15 cellular contexts compared by ENCODE assay signal in the genomic region with DNA sequence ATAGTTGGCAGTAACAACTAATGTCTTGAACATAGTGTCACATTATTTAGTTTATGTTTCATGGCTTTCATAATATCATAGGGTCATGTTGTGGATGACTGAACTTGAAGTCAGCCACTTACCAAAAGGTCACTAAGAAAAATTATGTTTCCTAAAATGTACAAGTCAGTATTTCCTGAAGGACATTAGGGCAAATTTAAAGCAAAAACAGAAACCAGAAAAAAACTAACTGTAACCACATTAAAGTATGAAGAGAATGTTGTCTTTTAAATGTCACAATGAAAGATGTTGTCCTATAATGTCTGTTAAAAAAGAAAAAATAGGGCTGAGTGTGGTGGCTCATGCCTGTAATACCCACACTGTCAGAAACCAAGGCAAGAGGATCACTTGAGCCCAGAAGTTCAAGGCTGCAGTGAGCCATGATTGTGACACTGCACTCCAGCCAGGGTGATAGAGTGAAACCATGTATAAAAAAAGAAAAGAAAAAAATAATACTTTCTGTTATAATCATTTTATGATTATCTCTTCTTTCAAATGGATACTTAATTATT. TPM values are rescaled to one million over a fixed set of nuclear protein-coding genes. Genes with fewer than 3 reads are reported as not detected.
DNase-seq lines count a peak whose midpoint lies in the region; ATAC-seq and FAIRE-seq lines count a peak whose summit lies in the region.
"Had no signal": no experiment of that assay in that cellular context is flagged by ENCODE, and none has a peak within 500 bp of the region (broad histone marks: within the 10 kb centered on the region; RNA-seq: fewer than 3 reads in every experiment).

No MANE protein-coding gene starts in this region.

- no peaks in the 10 kb centered on the region for H4K20me1 ChIP-seq in GM23248 (ENCODE audit: insufficient read depth)

- FAIRE-seq in RCC 7860 (lab: Jason Lieb, UNC) (peak; percentile 62), endometrium (lab: Jason Lieb, UNC) (peak; percentile 69)

- peak overlapping the region; percentile 35 for H3K4me2 ChIP-seq in GM23248 (ENCODE audit: unreplicated experiment)
- H3K4me2 ChIP-seq in skeletal muscle satellite cell (ENCODE audit: low read length): peak overlapping the region; percentile 10
- H3K4me2 ChIP-seq: PC-9 had no signal

- H3K27ac ChIP-seq in GM23248: no peak overlapping the region
- H3K27ac ChIP-seq: PC-9 had no signal

- H3K4me3 ChIP-seq in GM23248: no peak overlapping the region
- H3K4me3 ChIP-seq in skeletal muscle satellite cell (ENCODE audit: low read length): no peak overlapping the region
- H3K4me3 ChIP-seq: PC-9 had no signal

- H2AFZ ChIP-seq in GM23248: no peak overlapping the region
- H2AFZ ChIP-seq: PC-9 had no signal

- no peaks in the 10 kb centered on the region for H3K79me2 ChIP-seq in GM23248 (ENCODE audit: insufficient read depth)

- H3F3A ChIP-seq in GM23248 (ENCODE audit: insufficient read depth): peaks cover 9% of the 10 kb centered on the region; the same call in 1 of the 2 replicates

- H3K4me1 ChIP-seq in GM23248 (ENCODE audit: insufficient read depth) (peaks cover 26% of the 10 kb centered on the region), skeletal muscle satellite cell (ENCODE audit: control insufficient read depth, insufficient read depth, low read length) (peaks cover 38% of the 10 kb centered on the region)
- H3K4me1 ChIP-seq: BE2C had no signal

- in situ Hi-C loops in GM23248 (cut with MboI): no loop called here

- DNase-seq in GM23248: no peak
- DNase-seq in RCC 7860 (ENCODE audit: low spot score): no peak
- DNase-seq in SHP77 (lab: John Stamatoyannopoulos, UW): no peak
- DNase-seq in NCI-H2107 (lab: John Stamatoyannopoulos, UW): no peak
- DNase-seq: BE2C; CD8-positive, alpha-beta T cell; DMS 273 treated with DMSO at 0.1 percent for 48 hours; H9; NCI-H1092 treated with DMSO at 0.1 percent for 48 hours; NCI-H1694; NCI-H446; PC-9 had no signal

- H3K36me3 ChIP-seq in GM23248 (ENCODE audit: low read depth) (no peaks in the 10 kb centered on the region), skeletal muscle satellite cell (ENCODE audit: insufficient read depth, low read length) (no peaks in the 10 kb centered on the region)
- H3K36me3 ChIP-seq: BE2C had no signal

- ATAC-seq in HG03039 (IDR thresholded peaks at IDR 0.05; ENCODE audit: unreplicated experiment): no peak
- ATAC-seq: CD8-positive, alpha-beta T cell had no signal

- H3K9me3 ChIP-seq in GM23248 (ENCODE audit: low read depth) (no peaks in the 10 kb centered on the region), skeletal muscle satellite cell (replicated peaks; ENCODE audit: low read length) (no peaks in the 10 kb centered on the region)
- H3K9me3 ChIP-seq: BE2C had no signal

- H3K9me2 ChIP-seq in GM23248 (ENCODE audit: insufficient read depth): no peaks in the 10 kb centered on the region

- H3K27me3 ChIP-seq in GM23248 (replicated peaks; ENCODE audit: insufficient read depth): no peaks in the 10 kb centered on the region
- H3K27me3 ChIP-seq in skeletal muscle satellite cell (ENCODE audit: control insufficient read depth, insufficient read depth, low read length): no peaks in the 10 kb centered on the region
- H3K27me3 ChIP-seq: BE2C had no signal

- H3K9ac ChIP-seq in GM23248: no peak overlapping the region
- H3K9ac ChIP-seq in skeletal muscle satellite cell (ENCODE audit: low read depth, low read length): no peak overlapping the region

RNA-seq across cellular contexts. Expression of a gene that starts 55.8 kb away (rescaled TPM):
- total RNA-seq in GM23248 (2014; rRNA removed; shearing (Covaris generic)): under 0.01 TPM in 1 of 2 replicates, not detected in the other
- polyA plus RNA-seq in GM23248 (2016; fragmentation: Nextera tagmentation; extraction: Ambion mirVana): 0.06 and 0.33 TPM in 2 replicates
- 3.1 and 16.0 TPM in 2 replicates for total RNA-seq in skeletal muscle satellite cell (2012; rRNA removed)
- total RNA-seq: CD8-positive, alpha-beta T cell; PC-9 had no signal
